ENCODE assay signal across 35 cellular contexts in the genomic region with DNA sequence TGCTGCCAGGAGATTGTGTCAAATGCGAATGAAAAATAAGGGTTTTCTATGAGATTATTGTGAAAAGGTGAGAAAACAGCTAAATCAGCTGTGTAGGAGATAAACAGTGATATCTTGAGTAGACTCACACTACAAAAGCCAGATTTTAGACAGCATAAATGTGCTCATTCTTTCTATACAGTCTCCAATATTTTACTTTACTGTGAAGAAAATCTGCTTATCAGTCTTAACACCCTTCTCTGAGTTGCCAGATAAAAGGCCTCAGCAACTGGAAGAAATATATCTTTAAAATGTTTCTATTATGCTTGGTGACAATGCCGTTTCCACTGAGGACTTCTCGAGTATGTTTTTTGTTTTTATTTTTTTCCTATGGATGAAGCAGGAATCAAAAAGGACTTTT. TPM values are rescaled to one million over a fixed set of nuclear protein-coding genes. Genes with fewer than 3 reads are reported as not detected.
"Had no signal": no experiment of that assay in that cellular context is flagged by ENCODE, and none has a peak within 500 bp of the region (broad histone marks: within the 10 kb centered on the region; RNA-seq: fewer than 3 reads in every experiment).

No MANE protein-coding gene starts in this region.

- H3K27me3 ChIP-seq: right atrium auricular region, right lobe of liver, tibial nerve, vagina had no signal

- H3K4me1 ChIP-seq: parathyroid adenoma, right atrium auricular region, right lobe of liver, tibial nerve, vagina had no signal

- DNase-seq: hypothalamus; immature natural killer cell; left ventricle myocardium superior; midbrain; mucosa of descending colon; naive thymus-derived CD4-positive, alpha-beta T cell; occipital lobe; right lobe of liver; stimulated activated CD4-positive, alpha-beta T cell treated with anti-CD3 and anti-CD28 coated beads, Interleukin-1b, Interleukin-23, amount 100 ng/mL, for 48 hours; stimulated activated CD4-positive, alpha-beta T cell treated with anti-CD3 and anti-CD28 coated beads, Interleukin-2, amount 100 ng/mL, for 48 hours; stimulated activated CD4-positive, alpha-beta T cell treated with anti-CD3 and anti-CD28 coated beads, Interleukin-4, amount 100 ng/mL, for 4 hours; stimulated activated CD8-positive, alpha-beta memory T cell treated with anti-CD3 and anti-CD28 coated beads, Interleukin-4, amount 100 ng/mL, for 48 hours; stimulated activated naive CD4-positive, alpha-beta T cell treated with Interleukin-2 at 50 U/mL for 16 hours; stimulated activated naive CD8-positive, alpha-beta T cell treated with anti-CD3 and anti-CD28 coated beads, Interleukin-15, amount 100 ng/mL, for 72 hours had no signal

- FAIRE-seq: islet of Langerhans had no signal

- H3K9me3 ChIP-seq: mucosa of descending colon, neutrophil, right atrium auricular region, right lobe of liver, tibial nerve, vagina had no signal

- H3K9ac ChIP-seq: parathyroid adenoma had no signal

- H3K4me3 ChIP-seq: lung, mucosa of descending colon, right atrium auricular region, right lobe of liver, smooth muscle cell, tibial nerve, vagina had no signal

- H3K36me3 ChIP-seq: neutrophil, right atrium auricular region, right lobe of liver, tibial nerve, vagina had no signal

- H3K79me2 ChIP-seq: parathyroid adenoma had no signal

- H3K4me2 ChIP-seq: smooth muscle cell had no signal

- ATAC-seq: left ventricle myocardium superior; mucosa of descending colon; naive thymus-derived CD4-positive, alpha-beta T cell; right lobe of liver; stimulated activated memory B cell treated with anti-CD40 and anti-IgM and Interleukin-4, amounts not matched to agents 10 μg/mL and 1 μg/mL and 100 μg/mL, for 72 hours; stimulated activated naive CD8-positive, alpha-beta T cell treated with anti-CD3 and anti-CD28 coated beads, Interleukin-15, amount 100 ng/mL, for 72 hours had no signal

- H2AFZ ChIP-seq: parathyroid adenoma had no signal

- H3K27ac ChIP-seq: neutrophil, parathyroid adenoma, right atrium auricular region, right lobe of liver, tibial nerve, vagina had no signal

RNA-seq across cellular contexts. Expression of a gene that starts 47.0 kb away (rescaled TPM):
- total RNA-seq: kidney epithelial cell; left ventricle myocardium superior; mesenteric fat pad; mucosa of descending colon; myocyte; naive thymus-derived CD4-positive, alpha-beta T cell; neural crest cell; occipital lobe; osteocyte; progenitor cell of endocrine pancreas; pulmonary artery endothelial cell; renal cortical epithelial cell; right atrium auricular region; right lobe of liver; skeletal muscle tissue; smooth muscle cell; temporal lobe; tibial nerve; urinary bladder; vagina had no signal
- polyA plus RNA-seq: immature natural killer cell; naive thymus-derived CD4-positive, alpha-beta T cell; smooth muscle cell; thymus; urinary bladder had no signal
